ENCODE assay signal across 11 cellular contexts in the genomic region with DNA sequence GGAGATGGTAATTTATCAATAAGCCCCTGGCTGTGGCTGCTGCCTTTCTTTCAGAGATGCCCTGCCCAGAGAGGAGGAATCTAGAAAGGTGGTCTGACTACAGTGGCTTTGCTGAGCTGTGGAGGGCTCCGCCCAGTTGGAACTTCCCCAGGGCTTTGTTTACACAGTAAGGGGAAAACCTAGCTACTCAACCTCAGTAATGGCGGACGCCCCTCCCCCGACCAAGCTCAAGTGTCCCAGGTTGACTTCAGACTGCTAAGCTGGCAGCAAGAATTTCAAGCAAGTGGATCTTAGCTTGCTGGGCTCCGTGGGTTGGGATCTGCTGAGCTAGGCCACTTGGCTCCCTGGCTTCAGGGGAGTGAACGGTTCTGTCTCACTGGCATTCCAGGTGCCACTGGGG.
DNase-seq lines count a peak whose midpoint lies in the region; ATAC-seq and TF ChIP-seq lines count a peak whose summit lies in the region.
"Had no signal": no experiment of that assay in that cellular context is flagged by ENCODE, and none has a peak within 500 bp of the region (broad histone marks: within the 10 kb centered on the region; RNA-seq: fewer than 3 reads in every experiment).

No MANE protein-coding gene starts in this region.

- H3K27me3 Mint-ChIP-seq in activated T-cell treated with anti-CD3 and anti-CD28 coated beads, Interleukin-2, amount 50 U/mL, for 4 hours (ENCODE audit: low read depth) = no peaks in the 10 kb centered on the region

- H4K20me1 ChIP-seq in SK-N-SH (ENCODE audit: insufficient read depth) = no peaks in the 10 kb centered on the region

- no peak overlapping the region for H3K27ac Mint-ChIP-seq in stimulated activated effector memory CD8-positive, alpha-beta T cell treated with anti-CD3 and anti-CD28 coated beads, Interleukin-12 subunit alpha, Interleukin-12 subunit beta, amount 100 ng/mL, for 72 hours

- no peak overlapping the region for H3K4me3 ChIP-seq in SK-N-SH (ENCODE audit: low read depth in 2 of 2, low read length in 1 of 2)
- H3K4me3 ChIP-seq: HAP-1, smooth muscle cell had no signal

- no peaks in the 10 kb centered on the region for H3K79me2 ChIP-seq in SK-N-SH (ENCODE audit: insufficient read depth)

- H3F3A ChIP-seq in SK-N-SH (replicated peaks; ENCODE audit: insufficient read depth) = no peaks in the 10 kb centered on the region

- no peak overlapping the region for H3K4me2 ChIP-seq in SK-N-SH
- H3K4me2 ChIP-seq: smooth muscle cell had no signal

- H3K4me1 Mint-ChIP-seq in activated T-cell treated with anti-CD3 and anti-CD28 coated beads, Interleukin-2, amount 50 U/mL, for 4 hours (ENCODE audit: low read depth) = peaks cover 11% of the 10 kb centered on the region
- H3K4me1 Mint-ChIP-seq in stimulated activated effector memory CD8-positive, alpha-beta T cell treated with anti-CD3 and anti-CD28 coated beads, Interleukin-12 subunit alpha, Interleukin-12 subunit beta, amount 100 ng/mL, for 72 hours = peaks cover 5% of the 10 kb centered on the region

- POLR2A ChIA-PET in SK-N-SH (lab: Yijun Ruan, JAX) = no interaction called here

- H3K4me3 Mint-ChIP-seq in activated T-cell treated with anti-CD3 and anti-CD28 coated beads, Interleukin-2, amount 50 U/mL, for 4 hours = no peak overlapping the region
- no peak overlapping the region for H3K4me3 Mint-ChIP-seq in stimulated activated effector memory CD8-positive, alpha-beta T cell treated with anti-CD3 and anti-CD28 coated beads, Interleukin-12 subunit alpha, Interleukin-12 subunit beta, amount 100 ng/mL, for 72 hours

- H3K27me3 ChIP-seq in SK-N-SH (ENCODE audit: insufficient read depth) = no peaks in the 10 kb centered on the region

- no peaks in the 10 kb centered on the region for H3K36me3 Mint-ChIP-seq in activated T-cell treated with anti-CD3 and anti-CD28 coated beads, Interleukin-2, amount 50 U/mL, for 4 hours (ENCODE audit: insufficient read depth)
- H3K36me3 Mint-ChIP-seq in stimulated activated effector memory CD8-positive, alpha-beta T cell treated with anti-CD3 and anti-CD28 coated beads, Interleukin-12 subunit alpha, Interleukin-12 subunit beta, amount 100 ng/mL, for 72 hours = no peaks in the 10 kb centered on the region

- TF ChIP-seq EP300 in SK-N-SH (IDR thresholded peaks at IDR 0.05; ENCODE audit: borderline replicate concordance in 1 of 2, low read depth in 1 of 2, low read length in 1 of 2) = no peak

- no peak overlapping the region for H3K27ac ChIP-seq in SK-N-SH (ENCODE audit: low read depth in 2 of 2, low read length in 1 of 2)

- peaks cover 8% of the 10 kb centered on the region for H3K9me3 Mint-ChIP-seq in activated T-cell treated with anti-CD3 and anti-CD28 coated beads, Interleukin-2, amount 50 U/mL, for 4 hours
- peaks cover 3% of the 10 kb centered on the region for H3K9me3 Mint-ChIP-seq in stimulated activated effector memory CD8-positive, alpha-beta T cell treated with anti-CD3 and anti-CD28 coated beads, Interleukin-12 subunit alpha, Interleukin-12 subunit beta, amount 100 ng/mL, for 72 hours

- no peak for TF ChIP-seq CTCF in SK-N-SH (IDR thresholded peaks at IDR 0.05)

- 0% methylated on average over 3 of the region's 6 CpGs for WGBS in SK-N-SH (ENCODE audit: low lambda C conversion rate)

- no peaks in the 10 kb centered on the region for H3K9me2 ChIP-seq in SK-N-SH

- ATAC-seq in HG02870 (IDR thresholded peaks at IDR 0.05; ENCODE audit: unreplicated experiment) = peak; percentile 61
- peak; percentile 46 for ATAC-seq in activated T-cell treated with anti-CD3 and anti-CD28 coated beads, Interleukin-2, amount 50 U/mL, for 4 hours
- peak; percentile 53 for ATAC-seq in stimulated activated effector memory CD8-positive, alpha-beta T cell treated with anti-CD3 and anti-CD28 coated beads, Interleukin-12 subunit alpha, Interleukin-12 subunit beta, amount 100 ng/mL, for 72 hours

- no peaks in the 10 kb centered on the region for H3K4me1 ChIP-seq in SK-N-SH (ENCODE audit: control insufficient read depth in 1 of 2, insufficient read depth in 2 of 2, low read depth in 1 of 2, low read length in 1 of 2)
- H3K4me1 ChIP-seq: HAP-1 had no signal

- H3K36me3 ChIP-seq in SK-N-SH (replicated peaks in 1 of 2; ENCODE audit: control insufficient read depth in 1 of 2, insufficient read depth in 2 of 2, low read length in 1 of 2) = no peaks in the 10 kb centered on the region
- H3K36me3 ChIP-seq: HAP-1 had no signal

- peak; percentile 11 for DNase-seq in activated T-cell treated with anti-CD3 and anti-CD28 coated beads for 24 hours (ENCODE audit: low read depth)
- DNase-seq in activated T-cell treated with anti-CD3 and anti-CD28 coated beads for 4 hours = no peak
- no peak for DNase-seq in activated T-cell treated with anti-CD3 and anti-CD28 coated beads, Interleukin-2, amount 50 U/mL, for 4 hours
- no peak for DNase-seq in stimulated activated effector memory CD8-positive, alpha-beta T cell treated with anti-CD3 and anti-CD28 coated beads, Interleukin-12 subunit alpha, Interleukin-12 subunit beta, amount 100 ng/mL, for 72 hours (ENCODE audit: low spot score in 2 of 2)
- no peak for DNase-seq in NCI-H128 (lab: John Stamatoyannopoulos, UW; ENCODE audit: unreplicated experiment)
- no peak for DNase-seq in DMS114 treated with DMSO at 0.1 percent for 48 hours (lab: John Stamatoyannopoulos, UW; ENCODE audit: unreplicated experiment)
- DNase-seq in SK-N-SH = no peak
- DNase-seq: NCI-H446 had no signal

- no peak for TF ChIP-seq RAD21 in SK-N-SH (IDR thresholded peaks at IDR 0.05; ENCODE audit: low read length)

- no peak overlapping the region for H2AFZ ChIP-seq in SK-N-SH (ENCODE audit: low read depth)

- H3K9me3 ChIP-seq in SK-N-SH = no peaks in the 10 kb centered on the region
- H3K9me3 ChIP-seq: HAP-1 had no signal

- CTCF ChIA-PET in SK-N-SH (lab: Yijun Ruan, JAX) = no interaction called here

- no peak overlapping the region for H3K9ac ChIP-seq in SK-N-SH

TF ChIP-seq in SK-N-SH, 30 proteins besides CTCF, POLR2A, EP300 and RAD21:
- no peak for TF ChIP-seq FOXJ3 (CRISPR knock-in tag; IDR thresholded peaks at IDR 0.05)
- no peak for TF ChIP-seq NFIC (IDR thresholded peaks at IDR 0.05; ENCODE audit: borderline replicate concordance)
- no peak for TF ChIP-seq RFX5 (IDR thresholded peaks at IDR 0.05; ENCODE audit: low read length)
- TF ChIP-seq POLR2AphosphoS5 (IDR thresholded peaks at IDR 0.05; ENCODE audit: low read depth, low read length) = no peak
- TF ChIP-seq RCOR1 (IDR thresholded peaks at IDR 0.05; ENCODE audit: low read length) = no peak
- TF ChIP-seq TCF12 (IDR thresholded peaks at IDR 0.05) = no peak
- TF ChIP-seq, protein P1, sequence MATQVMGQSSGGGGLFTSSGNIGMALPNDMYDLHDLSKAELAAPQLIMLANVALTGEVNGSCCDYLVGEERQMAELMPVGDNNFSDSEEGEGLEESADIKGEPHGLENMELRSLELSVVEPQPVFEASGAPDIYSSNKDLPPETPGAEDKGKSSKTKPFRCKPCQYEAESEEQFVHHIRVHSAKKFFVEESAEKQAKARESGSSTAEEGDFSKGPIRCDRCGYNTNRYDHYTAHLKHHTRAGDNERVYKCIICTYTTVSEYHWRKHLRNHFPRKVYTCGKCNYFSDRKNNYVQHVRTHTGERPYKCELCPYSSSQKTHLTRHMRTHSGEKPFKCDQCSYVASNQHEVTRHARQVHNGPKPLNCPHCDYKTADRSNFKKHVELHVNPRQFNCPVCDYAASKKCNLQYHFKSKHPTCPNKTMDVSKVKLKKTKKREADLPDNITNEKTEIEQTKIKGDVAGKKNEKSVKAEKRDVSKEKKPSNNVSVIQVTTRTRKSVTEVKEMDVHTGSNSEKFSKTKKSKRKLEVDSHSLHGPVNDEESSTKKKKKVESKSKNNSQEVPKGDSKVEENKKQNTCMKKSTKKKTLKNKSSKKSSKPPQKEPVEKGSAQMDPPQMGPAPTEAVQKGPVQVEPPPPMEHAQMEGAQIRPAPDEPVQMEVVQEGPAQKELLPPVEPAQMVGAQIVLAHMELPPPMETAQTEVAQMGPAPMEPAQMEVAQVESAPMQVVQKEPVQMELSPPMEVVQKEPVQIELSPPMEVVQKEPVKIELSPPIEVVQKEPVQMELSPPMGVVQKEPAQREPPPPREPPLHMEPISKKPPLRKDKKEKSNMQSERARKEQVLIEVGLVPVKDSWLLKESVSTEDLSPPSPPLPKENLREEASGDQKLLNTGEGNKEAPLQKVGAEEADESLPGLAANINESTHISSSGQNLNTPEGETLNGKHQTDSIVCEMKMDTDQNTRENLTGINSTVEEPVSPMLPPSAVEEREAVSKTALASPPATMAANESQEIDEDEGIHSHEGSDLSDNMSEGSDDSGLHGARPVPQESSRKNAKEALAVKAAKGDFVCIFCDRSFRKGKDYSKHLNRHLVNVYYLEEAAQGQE (IDR thresholded peaks at IDR 0.05; ENCODE audit: low read depth, low read length) = no peak
- TF ChIP-seq, protein P2, sequence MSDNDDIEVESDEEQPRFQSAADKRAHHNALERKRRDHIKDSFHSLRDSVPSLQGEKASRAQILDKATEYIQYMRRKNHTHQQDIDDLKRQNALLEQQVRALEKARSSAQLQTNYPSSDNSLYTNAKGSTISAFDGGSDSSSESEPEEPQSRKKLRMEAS (IDR thresholded peaks at IDR 0.05; ENCODE audit: low read depth) = no peak
- TF ChIP-seq, protein P3, sequence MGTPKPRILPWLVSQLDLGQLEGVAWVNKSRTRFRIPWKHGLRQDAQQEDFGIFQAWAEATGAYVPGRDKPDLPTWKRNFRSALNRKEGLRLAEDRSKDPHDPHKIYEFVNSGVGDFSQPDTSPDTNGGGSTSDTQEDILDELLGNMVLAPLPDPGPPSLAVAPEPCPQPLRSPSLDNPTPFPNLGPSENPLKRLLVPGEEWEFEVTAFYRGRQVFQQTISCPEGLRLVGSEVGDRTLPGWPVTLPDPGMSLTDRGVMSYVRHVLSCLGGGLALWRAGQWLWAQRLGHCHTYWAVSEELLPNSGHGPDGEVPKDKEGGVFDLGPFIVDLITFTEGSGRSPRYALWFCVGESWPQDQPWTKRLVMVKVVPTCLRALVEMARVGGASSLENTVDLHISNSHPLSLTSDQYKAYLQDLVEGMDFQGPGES (IDR thresholded peaks at IDR 0.05; ENCODE audit: low read depth, low read length) = no peak
- TF ChIP-seq, protein P4, sequence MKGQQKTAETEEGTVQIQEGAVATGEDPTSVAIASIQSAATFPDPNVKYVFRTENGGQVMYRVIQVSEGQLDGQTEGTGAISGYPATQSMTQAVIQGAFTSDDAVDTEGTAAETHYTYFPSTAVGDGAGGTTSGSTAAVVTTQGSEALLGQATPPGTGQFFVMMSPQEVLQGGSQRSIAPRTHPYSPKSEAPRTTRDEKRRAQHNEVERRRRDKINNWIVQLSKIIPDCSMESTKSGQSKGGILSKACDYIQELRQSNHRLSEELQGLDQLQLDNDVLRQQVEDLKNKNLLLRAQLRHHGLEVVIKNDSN (IDR thresholded peaks at IDR 0.05; ENCODE audit: borderline replicate concordance, low read depth) = no peak
- TF ChIP-seq SMC3 (IDR thresholded peaks at IDR 0.05; ENCODE audit: low read depth, low read length) = no peak
